ENCODE assay signal across 18 cellular contexts in the genomic region with DNA sequence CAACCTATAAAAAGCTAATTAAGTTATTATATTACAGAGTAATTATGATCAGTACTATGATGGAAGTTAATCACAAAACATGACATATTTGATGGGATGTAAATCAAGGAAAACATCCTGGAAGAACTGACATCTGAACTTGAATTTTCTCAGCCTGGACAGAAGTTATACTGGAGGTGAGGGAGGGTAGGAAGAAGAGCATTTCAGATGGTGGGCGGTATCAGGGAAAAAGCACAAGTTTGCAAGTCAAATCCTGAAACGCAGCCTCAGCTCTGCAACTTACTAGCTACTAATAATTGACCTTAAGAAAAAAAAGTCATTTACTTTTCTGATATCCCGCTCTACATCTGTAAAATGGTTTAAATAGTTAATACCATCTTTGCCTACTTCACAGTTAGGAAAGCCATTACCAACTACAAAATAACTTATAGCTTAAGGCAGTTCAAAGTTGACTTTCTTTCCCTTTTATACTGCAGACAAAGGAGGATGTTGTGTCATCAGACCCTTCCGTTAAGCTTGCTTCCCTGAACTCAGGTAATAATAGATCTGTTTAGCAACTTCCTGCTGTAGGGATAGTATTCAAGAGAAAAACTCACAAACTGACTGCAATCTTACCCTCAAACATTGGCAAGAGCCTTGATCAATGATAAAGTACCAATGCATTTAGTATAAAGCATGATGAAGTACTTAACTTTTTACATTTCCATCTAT. TPM values are rescaled to one million over a fixed set of nuclear protein-coding genes. Genes with fewer than 3 reads are reported as not detected.
A peak's percentile ranks its signal among the peaks of the same experiment; 100 is the strongest.
DNase-seq lines count a peak whose midpoint lies in the region; ATAC-seq, FAIRE-seq and TF ChIP-seq lines count a peak whose summit lies in the region.
"Had no signal": no experiment of that assay in that cellular context is flagged by ENCODE, and none has a peak within 500 bp of the region (broad histone marks: within the 10 kb centered on the region; RNA-seq: fewer than 3 reads in every experiment).

No MANE protein-coding gene starts in this region.

- H3K36me3 ChIP-seq in BLaER1 treated with 17β-estradiol and CSF1 and Interleukin-3, amounts not matched to agents 10 nM and 100 nM: peaks cover 71 to 100% (median 98%) of the 10 kb centered on the region in 11 experiments
- H3K36me3 ChIP-seq in endothelial cell of umbilical vein (ENCODE audit: control insufficient read depth in 2 of 2, extremely low read depth in 1 of 2, insufficient read depth in 2 of 2, low read length in 2 of 2): peaks cover 2 to 7% of the 10 kb centered on the region in 2 experiments
- H3K36me3 ChIP-seq in thyroid gland: peaks cover 8 to 12% of the 10 kb centered on the region in 2 donors
- H3K36me3 ChIP-seq in sigmoid colon: peaks cover 6 to 84% (median 13%) of the 10 kb centered on the region in 4 donors

- peak overlapping the region in 8 of 11 experiments; percentile 15 to 56 (median 34); a peak in 8 of 22 replicates for H3K9ac ChIP-seq in BLaER1 treated with 17β-estradiol and CSF1 and Interleukin-3, amounts not matched to agents 10 nM and 100 nM
- H3K9ac ChIP-seq in endothelial cell of umbilical vein (replicated peaks; ENCODE audit: extremely low read depth, insufficient read depth, low read length): no peak overlapping the region

- no peak for TF ChIP-seq EP300 in sigmoid colon (IDR thresholded peaks at IDR 0.05)

- H3K79me2 ChIP-seq in endothelial cell of umbilical vein (ENCODE audit: control insufficient read depth, insufficient read depth, low read length): no peaks in the 10 kb centered on the region

- H3K4me3 ChIP-seq in BLaER1 treated with 17β-estradiol and CSF1 and Interleukin-3, amounts not matched to agents 10 nM and 100 nM: peak overlapping the region in 3 of 10 experiments; percentile 13 to 40 (median 23); a peak in 3 of 20 replicates
- H3K4me3 ChIP-seq in endothelial cell of umbilical vein (replicated peaks in 1 of 3; ENCODE audit: insufficient read depth in 1 of 3, low read depth in 1 of 3, low read length in 3 of 3): no peak overlapping the region
- no peak overlapping the region for H3K4me3 ChIP-seq in thyroid gland (replicated peaks in 1 of 3)
- no peak overlapping the region for H3K4me3 ChIP-seq in sigmoid colon

- BruUV-seq in endothelial cell of umbilical vein (replicated peaks; lab: Mats Ljungman, UMichigan): no TSS peak

- H3K4me2 ChIP-seq in BLaER1 treated with 17β-estradiol and CSF1 and Interleukin-3, amounts not matched to agents 10 nM and 100 nM: peak overlapping the region; percentile 1 to 82 (median 68); a peak in 19 of 22 replicates
- peak overlapping the region; percentile 49 for H3K4me2 ChIP-seq in endothelial cell of umbilical vein (ENCODE audit: insufficient read depth, low read length)

- H2AFZ ChIP-seq in endothelial cell of umbilical vein (ENCODE audit: low read depth, low read length): no peak overlapping the region

- H3K9me3 ChIP-seq in BLaER1 treated with 17β-estradiol and CSF1 and Interleukin-3, amounts not matched to agents 10 nM and 100 nM (replicated peaks in 1 of 11): no peaks in the 10 kb centered on the region
- H3K9me3 ChIP-seq in endothelial cell of umbilical vein (replicated peaks; ENCODE audit: control insufficient read depth, insufficient read depth, low read length): no peaks in the 10 kb centered on the region
- H3K9me3 ChIP-seq in thyroid gland: no peaks in the 10 kb centered on the region
- no peaks in the 10 kb centered on the region for H3K9me3 ChIP-seq in sigmoid colon

- peaks cover 0 to 45% (median 32%) of the 10 kb centered on the region in 10 experiments; a peak in 16 of 20 replicates for H3K4me1 ChIP-seq in BLaER1 treated with 17β-estradiol and CSF1 and Interleukin-3, amounts not matched to agents 10 nM and 100 nM
- H3K4me1 ChIP-seq in endothelial cell of umbilical vein (ENCODE audit: control insufficient read depth, extremely low read depth, insufficient read depth, low read length) (peaks cover 13% of the 10 kb centered on the region), thyroid gland (no peaks in the 10 kb centered on the region), sigmoid colon (no peaks in the 10 kb centered on the region)

- DNase-seq in GM19239 (ENCODE audit: insufficient read length, low spot score) (no peak), SKM-1 (lab: John Stamatoyannopoulos, UW; ENCODE audit: unreplicated experiment) (peak; percentile 80), endothelial cell of umbilical vein (ENCODE audit: low read depth, low spot score) (peak; percentile 41), thyroid gland (no peak), sigmoid colon (no peak)
- DNase-seq in stimulated activated CD4-positive, alpha-beta T cell treated with anti-CD3 and anti-CD28 coated beads, Interleukin-4, amount 100 ng/mL, for 1 hour: no peak
- DNase-seq: activated T-cell treated with anti-CD3 and anti-CD28 coated beads, Interleukin-2, amount 50 U/mL, for 48 hours; C1 segment of cervical spinal cord; effector memory CD8-positive, alpha-beta T cell; GDM1; IMR-90; naive B cell; NCI-H146; stimulated activated naive CD4-positive, alpha-beta T cell treated with Interleukin-2 at 50 U/mL for 16 hours had no signal

- FAIRE-seq in GM19239 (lab: Jason Lieb, UNC): peak; percentile 33
- FAIRE-seq in endothelial cell of umbilical vein (lab: Jason Lieb, UNC): peak; percentile 57
- FAIRE-seq: GM18507 had no signal

- POLR2A ChIA-PET in endothelial cell of umbilical vein (lab: Charles Lee): no interaction called here

- 79 to 82% methylated on average over 4 of the region's 4 CpGs for WGBS in thyroid gland, 2 donors
- 75 to 88% methylated on average over 4 of the region's 4 CpGs for WGBS in sigmoid colon, 2 donors

- H3K27ac ChIP-seq in BLaER1 treated with 17β-estradiol and CSF1 and Interleukin-3, amounts not matched to agents 10 nM and 100 nM: peak overlapping the region in 10 of 11 experiments; percentile 37 to 75 (median 58); a peak in 16 of 22 replicates
- H3K27ac ChIP-seq in endothelial cell of umbilical vein (ENCODE audit: insufficient read depth, low read depth, low read length): peak overlapping the region; percentile 35
- no peak overlapping the region for H3K27ac ChIP-seq in thyroid gland
- H3K27ac ChIP-seq in sigmoid colon: no peak overlapping the region

- dilution Hi-C loops in endothelial cell of umbilical vein (cut with MboI; ENCODE audit: extremely low pct_ligation_motif_present, low sequenced_read_pairs): no loop called here

- ATAC-seq in activated CD4-positive, CD25-positive, alpha-beta regulatory T cell treated with anti-CD3 and anti-CD28 coated beads, Interleukin-2, amount 50 U/mL, for 24 hours: no peak
- ATAC-seq: effector memory CD8-positive, alpha-beta T cell; Right ventricle myocardium inferior had no signal

- peaks cover 0 to 48% (median 0%) of the 10 kb centered on the region in 11 experiments; a peak in 4 of 22 replicates for H4K20me1 ChIP-seq in BLaER1 treated with 17β-estradiol and CSF1 and Interleukin-3, amounts not matched to agents 10 nM and 100 nM
- H4K20me1 ChIP-seq in endothelial cell of umbilical vein (replicated peaks; ENCODE audit: control insufficient read depth, extremely low read depth, insufficient read depth, low read length): no peaks in the 10 kb centered on the region

- no peaks in the 10 kb centered on the region for H3K9me1 ChIP-seq in endothelial cell of umbilical vein (replicated peaks; ENCODE audit: control insufficient read depth, extremely low read depth, insufficient read depth, low read length)

- no peaks in the 10 kb centered on the region for H3K27me3 ChIP-seq in BLaER1 treated with 17β-estradiol and CSF1 and Interleukin-3, amounts not matched to agents 10 nM and 100 nM
- no peaks in the 10 kb centered on the region for H3K27me3 ChIP-seq in endothelial cell of umbilical vein (ENCODE audit: control insufficient read depth in 2 of 2, insufficient read depth in 2 of 2, low read length in 2 of 2)
- no peaks in the 10 kb centered on the region for H3K27me3 ChIP-seq in thyroid gland
- no peaks in the 10 kb centered on the region for H3K27me3 ChIP-seq in sigmoid colon

- TF ChIP-seq CTCF in endothelial cell of umbilical vein (IDR thresholded peaks at IDR 0.05; ENCODE audit: extremely low read depth in 1 of 2, insufficient read depth in 1 of 2, low read depth in 1 of 2, low read length in 2 of 2) (no peak), thyroid gland (IDR thresholded peaks at IDR 0.05) (no peak), sigmoid colon (IDR thresholded peaks at IDR 0.05) (no peak)

- TF ChIP-seq POLR2A in endothelial cell of umbilical vein (IDR thresholded peaks at IDR 0.05; ENCODE audit: low read depth, low read length): no peak
- TF ChIP-seq POLR2A in thyroid gland (IDR thresholded peaks at IDR 0.05): no peak
- TF ChIP-seq POLR2A in sigmoid colon (IDR thresholded peaks at IDR 0.05): no peak

- CTCF ChIA-PET in endothelial cell of umbilical vein (lab: Charles Lee): interaction anchor here (0.6 to 2.5 kb wide), 4 partner anchors 11 to 21 kb away, joined by 3 to 8 read pairs (median 5); partner anchors contain the start of gene NOL7

- intact Hi-C loops in endothelial cell of umbilical vein (cut with micrococcal nuclease): no loop called here
- intact Hi-C loops in thyroid gland (cut with DNase I): no loop called here
- intact Hi-C loops in sigmoid colon (cut with DNase I): no loop called here

TF ChIP-seq in endothelial cell of umbilical vein, 7 proteins besides CTCF, POLR2A, EP300 and RAD21:
- no peak for TF ChIP-seq GATA2 (IDR thresholded peaks at IDR 0.05; ENCODE audit: insufficient read depth, insufficient read length, low read depth, low read length)
- TF ChIP-seq MYC (IDR thresholded peaks at IDR 0.05; ENCODE audit: low read depth, low read length): no peak
- TF ChIP-seq JUN (IDR thresholded peaks at IDR 0.05; ENCODE audit: borderline replicate concordance, insufficient read depth, insufficient read length, low read depth): no peak
- TF ChIP-seq POLR2AphosphoS5 (IDR thresholded peaks at IDR 0.05; ENCODE audit: insufficient read depth, low read depth, low read length): no peak

RNA-seq across cellular contexts. Expression of gene NOL7, which starts 21.0 kb away (rescaled TPM):
- 75.6 and 80.0 TPM in 2 replicates for total RNA-seq in endothelial cell of umbilical vein
- polyA plus RNA-seq in endothelial cell of umbilical vein: 20.5 and 36.3 TPM in 2 replicates
- 38.8 and 40.8 TPM in 2 replicates for polyA plus RNA-seq in endothelial cell of umbilical vein (2011; cell fraction: cytosol; rRNA removed)
- polyA plus RNA-seq in endothelial cell of umbilical vein (2011; cell fraction: nucleus; rRNA removed): 15.0 and 29.2 TPM in 2 replicates
- 51.6 and 73.6 TPM in 2 replicates for polyA plus RNA-seq in endothelial cell of umbilical vein (2012)
- polyA minus RNA-seq in endothelial cell of umbilical vein: 4.4 and 6.5 TPM in 2 replicates
- 22.8 TPM for polyA minus RNA-seq in endothelial cell of umbilical vein (2011; cell fraction: cytosol; rRNA and poly(A)+ RNA removed)
- 5.3 and 8.2 TPM in 2 replicates for polyA minus RNA-seq in endothelial cell of umbilical vein (2011; cell fraction: nucleus; rRNA and poly(A)+ RNA removed)
- 100 to 1,000 TPM in 2 of 4 donors, 10 to 100 TPM in 2; 62.9 to 133 (median 101) TPM for total RNA-seq in thyroid gland
- total RNA-seq in sigmoid colon: 10 to 100 TPM; 87.8 to 97.6 (median 89.8) TPM
- polyA plus RNA-seq in sigmoid colon: 10 to 100 TPM; 72.2 to 76.5 (median 73.9) TPM

Comparison
In these comparisons a context has a peak if more than half of its experiments do, and no peak if none do; other contexts are left out.
1. H3K27ac ChIP-seq: peak in BLaER1 treated with 17β-estradiol and CSF1 and Interleukin-3, amounts not matched to agents 10 nM and 100 nM (10 of 11) and endothelial cell of umbilical vein (single experiment); none in thyroid gland (0 of 3) and sigmoid colon (0 of 4).
2. DNase-seq: peak in SKM-1 (single experiment) and endothelial cell of umbilical vein (single experiment); none in GM19239 (single experiment), thyroid gland (0 of 2), stimulated activated CD4-positive, alpha-beta T cell treated with anti-CD3 and anti-CD28 coated beads, Interleukin-4, amount 100 ng/mL, for 1 hour (single experiment) and sigmoid colon (single experiment).